ENCODE assay signal across 9 cellular contexts in genomic region chr4:2933566-2934076, GRCh38. TPM values are rescaled to one million over a fixed set of nuclear protein-coding genes. Genes with fewer than 3 reads are reported as not detected.
DNase-seq lines count a peak whose midpoint lies in the region; ATAC-seq and TF ChIP-seq lines count a peak whose summit lies in the region.
"Had no signal": no experiment of that assay in that cellular context is flagged by ENCODE, and none has a peak within 500 bp of the region (broad histone marks: within the 10 kb centered on the region; RNA-seq: fewer than 3 reads in every experiment).

No MANE protein-coding gene starts in this region.

- peak overlapping the region; percentile 89 to 94 for H3K4me3 Mint-ChIP-seq in stimulated activated naive B cell treated with anti-CD40 and anti-IgM and Interleukin-4, amounts not matched to agents 10 μg/mL and 1 μg/mL and 100 μg/mL, for 72 hours

- no peaks in the 10 kb centered on the region for H3K27me3 ChIP-seq in HL-60 (ENCODE audit: insufficient read depth, poor library complexity, severe bottlenecking)

- H3K4me1 Mint-ChIP-seq in stimulated activated naive B cell treated with anti-CD40 and anti-IgM and Interleukin-4, amounts not matched to agents 10 μg/mL and 1 μg/mL and 100 μg/mL, for 72 hours: peaks cover 36 to 64% of the 10 kb centered on the region in 2 donors

- no peaks in the 10 kb centered on the region for H3K27me3 Mint-ChIP-seq in stimulated activated naive B cell treated with anti-CD40 and anti-IgM and Interleukin-4, amounts not matched to agents 10 μg/mL and 1 μg/mL and 100 μg/mL, for 72 hours

- peak overlapping the region; percentile 97 for H3K27ac Mint-ChIP-seq in stimulated activated naive B cell treated with anti-CD40 and anti-IgM and Interleukin-4, amounts not matched to agents 10 μg/mL and 1 μg/mL and 100 μg/mL, for 72 hours

- ATAC-seq in stimulated activated naive B cell treated with anti-CD40 and anti-IgM and Interleukin-4, amounts not matched to agents 10 μg/mL and 1 μg/mL and 100 μg/mL, for 72 hours (replicated peaks): no peak
- ATAC-seq in HG02840 (IDR thresholded peaks at IDR 0.05; ENCODE audit: low FRiP score, unreplicated experiment): no peak

- peak overlapping the region; percentile 75 for H3K4me3 ChIP-seq in HL-60 (replicated peaks; ENCODE audit: insufficient read depth, low read length)

- H3K36me3 Mint-ChIP-seq in stimulated activated naive B cell treated with anti-CD40 and anti-IgM and Interleukin-4, amounts not matched to agents 10 μg/mL and 1 μg/mL and 100 μg/mL, for 72 hours: peaks cover 42 to 64% of the 10 kb centered on the region in 2 donors

- DNase-seq in HL-60 (ENCODE audit: low read depth in 1 of 2, low spot score in 1 of 2) (no peak), iPS-NIHi11 (ENCODE audit: low spot score) (peak; percentile 66), inferior parietal cortex (ENCODE audit: extremely low spot score) (no peak), NCI-H146 treated with DMSO at 0.1 percent for 48 hours (lab: John Stamatoyannopoulos, UW; ENCODE audit: unreplicated experiment) (no peak)
- no peak for DNase-seq in stimulated activated naive B cell treated with anti-CD40 and anti-IgM and Interleukin-4, amounts not matched to agents 10 μg/mL and 1 μg/mL and 100 μg/mL, for 72 hours
- no peak for DNase-seq in activated CD8-positive, alpha-beta memory T cell treated with anti-CD3 and anti-CD28 coated beads for 24 hours
- DNase-seq: NCI-H345 had no signal

- 19 to 40% (median 20%) methylated on average over 20 to 31 of the region's 31 CpGs for WGBS in adipose tissue, 3 donors

- no peak for TF ChIP-seq CTCF in HL-60 (IDR thresholded peaks at IDR 0.05; ENCODE audit: insufficient read depth, low read length)

- H3K9me3 Mint-ChIP-seq in stimulated activated naive B cell treated with anti-CD40 and anti-IgM and Interleukin-4, amounts not matched to agents 10 μg/mL and 1 μg/mL and 100 μg/mL, for 72 hours: no peaks in the 10 kb centered on the region

- H3K27ac ChIP-seq in HL-60 (replicated peaks) (peak overlapping the region; percentile 99), adipose tissue (ENCODE audit: low read depth, low read length) (peak overlapping the region; percentile 13)

RNA-seq across cellular contexts. Expression of gene NOP14, which starts 29.6 kb away (rescaled TPM):
- polyA plus RNA-seq in adipose tissue: 10 to 100 TPM; 19.2 to 22.6 (median 19.9) TPM

RNA-seq across cellular contexts. Expression of gene GRK4, which starts 29.8 kb away (rescaled TPM):
- polyA plus RNA-seq in adipose tissue: 1 to 10 TPM; 3.4 to 5.4 (median 3.4) TPM
